In genomic region chr15:29401644-29402043, GRCh38 we compare ENCODE assay signal across 25 cellular contexts.
"Had no signal": no experiment of that assay in that cellular context is flagged by ENCODE, and none has a peak within 500 bp of the region (broad histone marks: within the 10 kb centered on the region; RNA-seq: fewer than 3 reads in every experiment).

No MANE protein-coding gene starts in this region.

- DNase-seq: activated B cell treated with CpG ODN at 0.5 μM for 24 hours; activated CD4-positive, alpha-beta T cell treated with anti-CD3 and anti-CD28 coated beads for 1 hour; activated CD4-positive, alpha-beta T cell treated with anti-CD3 and anti-CD28 coated beads, Interleukin-2, amount 50 U/mL, for 48 hours; activated effector memory CD4-positive, alpha-beta T cell treated with anti-CD3 and anti-CD28 coated beads, Interleukin-2, amount 50 U/mL, for 16 hours; activated naive CD4-positive, alpha-beta T cell treated with Interleukin-2 at 50 U/mL for 16 hours; activated T-cell treated with anti-CD3 and anti-CD28 coated beads, Interleukin-2, amount 50 U/mL, for 4 hours; amygdala; KG1; MV-4-11; NCI-H1092 treated with DMSO at 0.1 percent for 48 hours; NCI-H1417 treated with DMSO at 0.1 percent for 48 hours; NCI-H1694 treated with DMSO at 0.1 percent for 48 hours; NCI-H2081; NCI-H2171; NCI-H2227 treated with DMSO at 0.1 percent for 48 hours; NCI-H446 treated with DMSO at 0.1 percent for 48 hours; NCI-H524 treated with DMSO at 0.1 percent for 48 hours; NCI-H82; RPMI8226; SJCRH30; SK-N-SH; T-helper 1 cell had no signal

- ATAC-seq: activated naive CD4-positive, alpha-beta T cell treated with anti-CD3 and anti-CD28 coated beads, Interleukin-2, amount 50 U/mL, for 72 hours; activated T-cell treated with anti-CD3 and anti-CD28 coated beads, Interleukin-2, amount 50 U/mL, for 4 hours; Panc1; Right ventricle myocardium inferior had no signal
